In genomic region chr3:37922721-37923575, GRCh38 we compare ENCODE assay signal across 9 cellular contexts.
A peak's percentile ranks its signal among the peaks of the same experiment; 100 is the strongest.
DNase-seq lines count a peak whose midpoint lies in the region; ATAC-seq and TF ChIP-seq lines count a peak whose summit lies in the region.
"Had no signal": no experiment of that assay in that cellular context is flagged by ENCODE, and none has a peak within 500 bp of the region (broad histone marks: within the 10 kb centered on the region; RNA-seq: fewer than 3 reads in every experiment).

No MANE protein-coding gene starts in this region.

- H3K4me3 ChIP-seq in tibial artery, result no peak overlapping the region
- H3K4me3 ChIP-seq in CD8-positive, alpha-beta T cell (ENCODE audit: low read depth, low read length), result no peak overlapping the region

- no peaks in the 10 kb centered on the region for H3K9me3 ChIP-seq in tibial artery
- no peaks in the 10 kb centered on the region for H3K9me3 ChIP-seq in CD8-positive, alpha-beta T cell (ENCODE audit: low read length)

- H3K27me3 Mint-ChIP-seq in CD8-positive, alpha-beta T cell (ENCODE audit: low read depth), result no peaks in the 10 kb centered on the region

- peaks cover 0 to 84% (median 62%) of the 10 kb centered on the region in 4 donors for H3K4me1 ChIP-seq in tibial artery
- H3K4me1 ChIP-seq in CD8-positive, alpha-beta T cell (ENCODE audit: insufficient read depth, low read length), result no peaks in the 10 kb centered on the region

- no peak overlapping the region for H3K27ac Mint-ChIP-seq in CD8-positive, alpha-beta T cell
- H3K27ac Mint-ChIP-seq: activated T-cell treated with anti-CD3 and anti-CD28 coated beads, Interleukin-2, amount 50 U/mL, for 72 hours had no signal

- CTCF ChIA-PET in CD8-positive, alpha-beta T cell (lab: Charles Lee), result interaction anchor here (1.5 kb wide), 1 partner anchor 67 kb away, joined by 4 read pairs; no protein-coding TSS in a partner anchor

- H3K27me3 ChIP-seq in tibial artery, result no peaks in the 10 kb centered on the region
- H3K27me3 ChIP-seq in CD8-positive, alpha-beta T cell (ENCODE audit: insufficient read depth, low read length), result no peaks in the 10 kb centered on the region

- peak overlapping the region; percentile 91 for H3K27ac ChIP-seq in cingulate gyrus (ENCODE audit: low read depth, low read length)
- peak overlapping the region; percentile 69 to 85 for H3K27ac ChIP-seq in tibial artery
- no peak overlapping the region for H3K27ac ChIP-seq in CD8-positive, alpha-beta T cell (ENCODE audit: low read depth, low read length)

- no peak overlapping the region for H3K4me3 Mint-ChIP-seq in CD8-positive, alpha-beta T cell
- H3K4me3 Mint-ChIP-seq: activated T-cell treated with anti-CD3 and anti-CD28 coated beads, Interleukin-2, amount 50 U/mL, for 72 hours had no signal

- peak; percentile 40 for DNase-seq in NOMO-1 treated with dmso at 0.1 percent for 144 hours (lab: John Stamatoyannopoulos, UW; ENCODE audit: unreplicated experiment)
- DNase-seq in medulla oblongata (ENCODE audit: extremely low spot score), result peak; percentile 41
- peak; percentile 48 to 87 for DNase-seq in tibial artery
- no peak for DNase-seq in kidney glomerular epithelial cell (lab: John Stamatoyannopoulos, UW)
- no peak for DNase-seq in CD8-positive, alpha-beta T cell
- DNase-seq in activated CD4-positive, alpha-beta T cell treated with anti-CD3 and anti-CD28 coated beads, Interleukin-2, amount 50 U/mL, for 4 hours, result no peak
- DNase-seq: activated T-cell treated with anti-CD3 and anti-CD28 coated beads, Interleukin-2, amount 50 U/mL, for 72 hours had no signal

- peaks cover 8% of the 10 kb centered on the region for H3K4me1 Mint-ChIP-seq in CD8-positive, alpha-beta T cell (ENCODE audit: low read depth)

- ATAC-seq in CD8-positive, alpha-beta T cell, result no peak
- ATAC-seq in GM19463 (IDR thresholded peaks at IDR 0.05; ENCODE audit: unreplicated experiment), result no peak
- ATAC-seq: activated T-cell treated with anti-CD3 and anti-CD28 coated beads, Interleukin-2, amount 50 U/mL, for 72 hours had no signal

- no peaks in the 10 kb centered on the region for H3K36me3 Mint-ChIP-seq in CD8-positive, alpha-beta T cell

- H3K9me3 Mint-ChIP-seq in CD8-positive, alpha-beta T cell, result no peaks in the 10 kb centered on the region
- H3K9me3 Mint-ChIP-seq: activated T-cell treated with anti-CD3 and anti-CD28 coated beads, Interleukin-2, amount 50 U/mL, for 72 hours had no signal

- POLR2A ChIA-PET in CD8-positive, alpha-beta T cell (lab: Charles Lee), result no interaction called here

- no peak for TF ChIP-seq CTCF in tibial artery (IDR thresholded peaks at IDR 0.05)
- TF ChIP-seq CTCF in CD8-positive, alpha-beta T cell (IDR thresholded peaks at IDR 0.05), result no peak

- intact Hi-C loops in tibial artery (cut with DNase I; ENCODE audit: low total_unique reads), result no loop called here
- intact Hi-C loops in CD8-positive, alpha-beta T cell (cut with DNase I, micrococcal nuclease), result no loop called here

- no peaks in the 10 kb centered on the region for H3K36me3 ChIP-seq in tibial artery
- H3K36me3 ChIP-seq in CD8-positive, alpha-beta T cell (ENCODE audit: insufficient read depth, low read length), result no peaks in the 10 kb centered on the region

Comparison
In these comparisons a context has a peak if more than half of its experiments do, and no peak if none do; other contexts are left out.
1. DNase-seq: peak in NOMO-1 treated with dmso at 0.1 percent for 144 hours (single experiment), medulla oblongata (single experiment) and tibial artery (2 of 2); none in kidney glomerular epithelial cell (single experiment), CD8-positive, alpha-beta T cell (0 of 7) and activated CD4-positive, alpha-beta T cell treated with anti-CD3 and anti-CD28 coated beads, Interleukin-2, amount 50 U/mL, for 4 hours (0 of 2).